Comparison of ENCODE assay signal across 1 cellular context in genomic region chr10:97479939-97480338, GRCh38.
TF ChIP-seq lines count a peak whose summit lies in the region.

No MANE protein-coding gene starts in this region.

TF ChIP-seq in HCT116, 20 proteins besides CTCF, POLR2A, EP300 and RAD21:
- no peak for TF ChIP-seq EGR1 (IDR thresholded peaks at IDR 0.05; ENCODE audit: low read depth)
- no peak for TF ChIP-seq SP1 (IDR thresholded peaks at IDR 0.05; ENCODE audit: low read depth)
- no peak for TF ChIP-seq EZH2 (IDR thresholded peaks at IDR 0.05)
- no peak for TF ChIP-seq YY1 (IDR thresholded peaks at IDR 0.05; ENCODE audit: extremely low read depth, insufficient replicate concordance, low read depth, low read length)
- TF ChIP-seq FOSL1 (IDR thresholded peaks at IDR 0.05; ENCODE audit: low read depth) = no peak
- TF ChIP-seq, protein P1, sequence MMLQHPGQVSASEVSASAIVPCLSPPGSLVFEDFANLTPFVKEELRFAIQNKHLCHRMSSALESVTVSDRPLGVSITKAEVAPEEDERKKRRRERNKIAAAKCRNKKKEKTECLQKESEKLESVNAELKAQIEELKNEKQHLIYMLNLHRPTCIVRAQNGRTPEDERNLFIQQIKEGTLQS (IDR thresholded peaks at IDR 0.05) = no peak
- TF ChIP-seq JUND (IDR thresholded peaks at IDR 0.05) = no peak
- TF ChIP-seq EZH2phosphoT487 (IDR thresholded peaks at IDR 0.05; ENCODE audit: borderline replicate concordance) = no peak
- no peak for TF ChIP-seq SIN3A (IDR thresholded peaks at IDR 0.05; ENCODE audit: low read depth)
